ENCODE assay signal across 1 cellular context in the genomic region with DNA sequence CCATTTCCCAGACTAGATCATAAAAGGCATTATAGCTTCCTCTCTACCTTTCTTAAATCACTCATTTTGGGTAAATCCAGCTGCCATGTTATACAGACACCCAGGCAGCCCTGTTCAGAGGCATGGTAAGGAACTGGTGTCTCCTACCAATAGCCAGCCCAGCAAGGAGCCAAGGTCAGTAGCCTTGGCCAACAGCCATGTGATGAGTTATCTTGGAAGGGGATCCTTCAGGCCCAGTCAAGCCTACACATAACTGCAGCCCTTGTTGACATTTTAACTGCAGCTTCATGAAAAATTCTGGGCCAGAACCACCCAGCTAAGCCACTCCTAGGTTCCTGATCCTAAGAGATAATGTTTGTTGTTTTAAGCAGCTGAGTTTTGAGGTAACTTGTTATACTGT.
TF ChIP-seq lines count a peak whose summit lies in the region.

No MANE protein-coding gene starts in this region.

TF ChIP-seq in GM12891, 5 proteins besides CTCF, POLR2A, EP300 and RAD21:
- TF ChIP-seq POU2F2 (IDR thresholded peaks at IDR 0.05; ENCODE audit: low read depth, low read length) (no peak), SPI1 (IDR thresholded peaks at IDR 0.05; ENCODE audit: low read depth, low read length) (no peak), PAX5 (IDR thresholded peaks at IDR 0.05; ENCODE audit: insufficient read depth, low read length, severe bottlenecking) (no peak), TAF1 (IDR thresholded peaks at IDR 0.05; ENCODE audit: low read depth, low read length) (no peak), POLR2AphosphoS5 (IDR thresholded peaks at IDR 0.05; ENCODE audit: low read depth, low read length) (no peak)
